ENCODE assay signal across 14 cellular contexts in genomic region chr12:108637222-108637621, GRCh38. TPM values are rescaled to one million over a fixed set of nuclear protein-coding genes. Genes with fewer than 3 reads are reported as not detected.
DNase-seq lines count a peak whose midpoint lies in the region; ATAC-seq and TF ChIP-seq lines count a peak whose summit lies in the region.
"Had no signal": no experiment of that assay in that cellular context is flagged by ENCODE, and none has a peak within 500 bp of the region (broad histone marks: within the 10 kb centered on the region; RNA-seq: fewer than 3 reads in every experiment).

No MANE protein-coding gene starts in this region.

- no peak overlapping the region for H2AFZ ChIP-seq in OCI-LY7 (ENCODE audit: low read length)

- H3K9me3 ChIP-seq in OCI-LY7 (ENCODE audit: low read length) (0 out of 2 replicates have a peak, but pooled peaks cover 4% of the 10 kb centered on the region), upper lobe of right lung (no peaks in the 10 kb centered on the region), HAP-1 (no peaks in the 10 kb centered on the region), Caco-2 (no peaks in the 10 kb centered on the region)
- H3K9me3 ChIP-seq: breast epithelium, left lung had no signal

- H3K4me3 Mint-ChIP-seq in stimulated activated naive CD8-positive, alpha-beta T cell treated with anti-CD3 and anti-CD28 coated beads, Interleukin-15, Interleukin-2, amounts not matched to agents 100 ng/mL and 50 ng/mL, for 24 hours = peak overlapping the region; percentile 48
- no peak overlapping the region for H3K4me3 Mint-ChIP-seq in natural killer cell
- H3K4me3 Mint-ChIP-seq in Caco-2 (ENCODE audit: unreplicated experiment) = no peak overlapping the region

- peak overlapping the region; percentile 75 for H3K4me3 ChIP-seq in OCI-LY7 (ENCODE audit: low read depth, low read length, poor library complexity, severe bottlenecking)
- H3K4me3 ChIP-seq in upper lobe of right lung = no peak overlapping the region
- H3K4me3 ChIP-seq in HAP-1 = no peak overlapping the region
- H3K4me3 ChIP-seq in Caco-2 (ENCODE audit: low read depth, low read length) = no peak overlapping the region
- H3K4me3 ChIP-seq: breast epithelium, left lung had no signal

- intact Hi-C loops in OCI-LY7 (cut with micrococcal nuclease; ENCODE audit: unreplicated experiment) (loop anchor here (1.0 to 10.0 kb wide), 3 partner anchors 94 to 1682 kb away; partner anchors contain the start of genes ALKBH2, CORO1C, TMEM263 and UNG), upper lobe of right lung (cut with DNase I) (no loop called here), natural killer cell (cut with micrococcal nuclease) (loop anchor here (10.0 kb wide), 1 partner anchor 302 kb away; the partner anchor contains the start of gene CMKLR1), Caco-2 (cut with micrococcal nuclease; ENCODE audit: unreplicated experiment) (no loop called here)

- peaks cover 88% of the 10 kb centered on the region for H3K4me1 ChIP-seq in OCI-LY7 (ENCODE audit: insufficient read depth, low read length, poor library complexity, severe bottlenecking)
- H3K4me1 ChIP-seq in upper lobe of right lung = peaks cover 69% of the 10 kb centered on the region
- peaks cover 26% of the 10 kb centered on the region for H3K4me1 ChIP-seq in HAP-1
- H3K4me1 ChIP-seq in Caco-2 = no peaks in the 10 kb centered on the region
- H3K4me1 ChIP-seq: breast epithelium had no signal

- H3K27me3 ChIP-seq in layer of hippocampus (ENCODE audit: control insufficient read depth, insufficient read depth, low read length) (no peaks in the 10 kb centered on the region), upper lobe of right lung (no peaks in the 10 kb centered on the region), HAP-1 (ENCODE audit: low read depth) (no peaks in the 10 kb centered on the region), Caco-2 (replicated peaks; ENCODE audit: control insufficient read depth, insufficient read depth, low read length) (no peaks in the 10 kb centered on the region)
- H3K27me3 ChIP-seq: breast epithelium, left lung had no signal

- no peaks in the 10 kb centered on the region for H3K27me3 Mint-ChIP-seq in stimulated activated naive CD8-positive, alpha-beta T cell treated with anti-CD3 and anti-CD28 coated beads, Interleukin-15, Interleukin-2, amounts not matched to agents 100 ng/mL and 50 ng/mL, for 24 hours
- no peaks in the 10 kb centered on the region for H3K27me3 Mint-ChIP-seq in natural killer cell (ENCODE audit: low read depth in 2 of 2)
- no peaks in the 10 kb centered on the region for H3K27me3 Mint-ChIP-seq in Caco-2 (ENCODE audit: insufficient read depth, unreplicated experiment)

- H3K9me3 Mint-ChIP-seq in stimulated activated naive CD8-positive, alpha-beta T cell treated with anti-CD3 and anti-CD28 coated beads, Interleukin-15, Interleukin-2, amounts not matched to agents 100 ng/mL and 50 ng/mL, for 24 hours = no peaks in the 10 kb centered on the region
- H3K9me3 Mint-ChIP-seq in natural killer cell = no peaks in the 10 kb centered on the region
- H3K9me3 Mint-ChIP-seq in Caco-2 (ENCODE audit: unreplicated experiment) = no peaks in the 10 kb centered on the region

- no peak for DNase-seq in stimulated activated naive CD8-positive, alpha-beta T cell treated with anti-CD3 and anti-CD28 coated beads, Interleukin-15, Interleukin-2, amounts not matched to agents 100 U/mL and 50 U/mL, for 24 hours
- peak; percentile 83 for DNase-seq in OCI-LY7 (ENCODE audit: low spot score)
- DNase-seq in upper lobe of right lung = no peak
- no peak for DNase-seq in natural killer cell
- no peak for DNase-seq in HAP-1 (ENCODE audit: low spot score in 2 of 2)
- no peak for DNase-seq in Caco-2
- DNase-seq: left lung, NCI-H1417, Right ventricle myocardium superior, WERI-Rb-1 had no signal

- H3K9me2 ChIP-seq in OCI-LY7 (ENCODE audit: insufficient read depth, low read length) = no peaks in the 10 kb centered on the region

- in situ Hi-C loops in HAP-1 (cut with MboI; ENCODE audit: low sequenced_read_pairs) = no loop called here

- H3K4me2 ChIP-seq in OCI-LY7 (ENCODE audit: low read length) = peak overlapping the region; percentile 77

- no peak for TF ChIP-seq CTCF in OCI-LY7 (conservative IDR thresholded peaks at IDR 0.05; ENCODE audit: low read length)
- no peak for TF ChIP-seq CTCF in upper lobe of right lung (IDR thresholded peaks at IDR 0.05)
- TF ChIP-seq CTCF in natural killer cell (IDR thresholded peaks at IDR 0.05) = no peak
- no peak for TF ChIP-seq CTCF in Caco-2 (IDR thresholded peaks at IDR 0.05; ENCODE audit: insufficient read depth in 1 of 2, low read depth in 1 of 2, low read length in 1 of 2, severe bottlenecking in 1 of 2, unreplicated experiment in 1 of 2)

- CTCF ChIA-PET in OCI-LY7 (lab: Charles Lee; ENCODE audit: unreplicated experiment) = interaction anchor here (1.2 to 2.0 kb wide), 3 partner anchors 25 to 68 kb away, joined by 3 to 6 read pairs (median 4); no protein-coding TSS in a partner anchor
- CTCF ChIA-PET in Caco-2 (lab: Charles Lee) = interaction anchor here (0.5 kb wide), 1 partner anchor 73 kb away, joined by 3 read pairs; no protein-coding TSS in a partner anchor

- H3K4me1 Mint-ChIP-seq in stimulated activated naive CD8-positive, alpha-beta T cell treated with anti-CD3 and anti-CD28 coated beads, Interleukin-15, Interleukin-2, amounts not matched to agents 100 ng/mL and 50 ng/mL, for 24 hours (ENCODE audit: low read depth) = peaks cover 77% of the 10 kb centered on the region
- H3K4me1 Mint-ChIP-seq in natural killer cell = peaks cover 31 to 47% of the 10 kb centered on the region in 2 donors
- peaks cover 4% of the 10 kb centered on the region for H3K4me1 Mint-ChIP-seq in Caco-2 (ENCODE audit: low read depth, unreplicated experiment)

- ATAC-seq in stimulated activated naive CD8-positive, alpha-beta T cell treated with anti-CD3 and anti-CD28 coated beads, Interleukin-15, Interleukin-2, amounts not matched to agents 100 U/mL and 50 U/mL, for 24 hours = no peak
- ATAC-seq in upper lobe of right lung = peak; percentile 8
- ATAC-seq in natural killer cell = no peak

- BruUV-seq in OCI-LY7 (replicated peaks; lab: Mats Ljungman, UMichigan) = no TSS peak
- no TSS peak for BruUV-seq in Caco-2 (replicated peaks; lab: Mats Ljungman, UMichigan)

- POLR2A ChIA-PET in OCI-LY7 (lab: Charles Lee) (interaction anchor here (0.5 to 17.7 kb wide), 16 partner anchors 9 to 1824 kb away, joined by 3 to 330 read pairs (median 6); partner anchors contain the start of genes ISCU and SART3), Caco-2 (lab: Charles Lee) (no interaction called here)

- H3K36me3 Mint-ChIP-seq in stimulated activated naive CD8-positive, alpha-beta T cell treated with anti-CD3 and anti-CD28 coated beads, Interleukin-15, Interleukin-2, amounts not matched to agents 100 ng/mL and 50 ng/mL, for 24 hours (ENCODE audit: low read depth) = no peaks in the 10 kb centered on the region
- peaks cover 1% of the 10 kb centered on the region for H3K36me3 Mint-ChIP-seq in natural killer cell
- peaks cover 35% of the 10 kb centered on the region for H3K36me3 Mint-ChIP-seq in Caco-2 (ENCODE audit: insufficient read depth, unreplicated experiment)

- H3K36me3 ChIP-seq in OCI-LY7 (ENCODE audit: insufficient read depth, low read length) (peaks cover 21% of the 10 kb centered on the region), upper lobe of right lung (no peaks in the 10 kb centered on the region), HAP-1 (replicated peaks) (no peaks in the 10 kb centered on the region), Caco-2 (ENCODE audit: control insufficient read depth, insufficient read depth, low read length) (no peaks in the 10 kb centered on the region)
- H3K36me3 ChIP-seq: breast epithelium, left lung, WERI-Rb-1 had no signal

- H3K27ac Mint-ChIP-seq in stimulated activated naive CD8-positive, alpha-beta T cell treated with anti-CD3 and anti-CD28 coated beads, Interleukin-15, Interleukin-2, amounts not matched to agents 100 ng/mL and 50 ng/mL, for 24 hours = no peak overlapping the region
- H3K27ac Mint-ChIP-seq in natural killer cell (no peak overlapping the region), Caco-2 (ENCODE audit: unreplicated experiment) (no peak overlapping the region)

- H3K79me2 ChIP-seq in OCI-LY7 (ENCODE audit: insufficient read depth, low read depth, low read length) = peaks cover 48% of the 10 kb centered on the region; the same call in 1 of the 2 replicates

- H3K27ac ChIP-seq in OCI-LY7 (ENCODE audit: low read depth, low read length, poor library complexity, severe bottlenecking) (peak overlapping the region; percentile 99), layer of hippocampus (ENCODE audit: low read depth, low read length) (peak overlapping the region; percentile 88), upper lobe of right lung (peak overlapping the region; percentile 11)
- H3K27ac ChIP-seq: WERI-Rb-1 had no signal

- no peaks in the 10 kb centered on the region for H4K20me1 ChIP-seq in OCI-LY7 (ENCODE audit: insufficient read depth, low read length)

RNA-seq across cellular contexts. Expression of gene SELPLG, which starts 3.5 kb away (rescaled TPM):
- 16.9 and 20.0 TPM in 2 replicates for total RNA-seq in OCI-LY7 (2014; rRNA removed; shearing (Covaris generic))
- total RNA-seq in OCI-LY7 (2022) = 21.0 and 25.3 TPM in 2 replicates
- 31.9 TPM for total RNA-seq in upper lobe of right lung
- 100 to 1,000 TPM; 179 to 201 (median 201) TPM for total RNA-seq in natural killer cell
- 0.23 and 0.44 TPM in 2 replicates for total RNA-seq in Caco-2 (2022)

RNA-seq across cellular contexts. Expression of gene TMEM119, which starts 39.3 kb away (rescaled TPM):
- not detected in 2 replicates for total RNA-seq in OCI-LY7 (2014; rRNA removed; shearing (Covaris generic))
- total RNA-seq in OCI-LY7 (2022) (not detected in 2 replicates), upper lobe of right lung (43.8 TPM), natural killer cell (1 to 10 TPM in 1 of 3 donors, under 1 TPM in 2; 0.70 to 3.4 (median 0.71) TPM), Caco-2 (2022) (not detected in 2 replicates)
- total RNA-seq: endothelial cell of umbilical vein had no signal

Comparison
In these comparisons a context has a peak if more than half of its experiments do, and no peak if none do; other contexts are left out.
1. H3K27ac ChIP-seq: peak in every context shown above with its lines; median percentile 99 in OCI-LY7; 88 in layer of hippocampus; 11 in upper lobe of right lung.
2. RNA of gene SELPLG, which starts 3.5 kb away (total RNA-seq): 179 to 201 TPM in natural killer cell, 31.9 TPM in upper lobe of right lung (single experiment) and 16.9 to 25.3 TPM in OCI-LY7; 0.23 to 0.44 TPM in Caco-2; every median in the first group is over 10 times any median in the second.
3. RNA of gene TMEM119, which starts 39.3 kb away (total RNA-seq): 43.8 TPM in upper lobe of right lung (single experiment); 0.70 to 3.4 TPM in natural killer cell, not detected in Caco-2 and not detected in OCI-LY7; every median in the first group is over 10 times any median in the second.
4. intact Hi-C loops: an anchor here in OCI-LY7 (1.0 to 10.0 kb wide) and natural killer cell (10.0 kb wide); none called in upper lobe of right lung and Caco-2.